Comparison of ENCODE assay signal across 13 cellular contexts in genomic region chr3:171168551-171168950, GRCh38.
A peak's percentile ranks its signal among the peaks of the same experiment; 100 is the strongest.
DNase-seq lines count a peak whose midpoint lies in the region; ATAC-seq, FAIRE-seq and TF ChIP-seq lines count a peak whose summit lies in the region.
"Had no signal": no experiment of that assay in that cellular context is flagged by ENCODE, and none has a peak within 500 bp of the region (broad histone marks: within the 10 kb centered on the region; RNA-seq: fewer than 3 reads in every experiment).

No MANE protein-coding gene starts in this region.

- CTCF ChIA-PET in A549 (lab: Yijun Ruan, JAX), result interaction anchor here (0.7 to 1.9 kb wide), 12 partner anchors 11 to 398 kb away, joined by 3 to 6 read pairs (median 4); no protein-coding TSS in a partner anchor
- CTCF ChIA-PET in CD8-positive, alpha-beta T cell (lab: Charles Lee), result interaction anchor here (0.9 kb wide), 1 partner anchor 398 kb away, joined by 3 read pairs; no protein-coding TSS in a partner anchor
- CTCF ChIA-PET in Panc1 (lab: Charles Lee), result interaction anchor here (0.5 kb wide), 1 partner anchor 80 kb away, joined by 11 read pairs; no protein-coding TSS in a partner anchor

- WGBS in A549 (ENCODE audit: missing lambda C conversion rate), result 74% methylated on average over 4 of the region's 4 CpGs
- WGBS in aorta, 2 donors, result 97 to 99% methylated on average over 4 of the region's 4 CpGs

- no peak overlapping the region for H3K4me3 Mint-ChIP-seq in CD8-positive, alpha-beta T cell

- H3K4me1 ChIP-seq in A549 (peaks cover 27% of the 10 kb centered on the region), Panc1 (ENCODE audit: control insufficient read depth, insufficient read depth, low read length) (no peaks in the 10 kb centered on the region), aorta (ENCODE audit: control insufficient read depth in 1 of 2, insufficient read depth in 2 of 2, low read length in 2 of 2) (no peaks in the 10 kb centered on the region)
- no peaks in the 10 kb centered on the region for H3K4me1 ChIP-seq in CD8-positive, alpha-beta T cell (ENCODE audit: insufficient read depth, low read length)

- intact Hi-C loops in CD8-positive, alpha-beta T cell (cut with DNase I, micrococcal nuclease), result no loop called here
- intact Hi-C loops in Panc1 (cut with micrococcal nuclease; ENCODE audit: unreplicated experiment) (loop anchor here (5.0 kb wide), 1 partner anchor 206 kb away; no protein-coding TSS in a partner anchor), aorta (cut with DNase I) (loop anchor here in 1 of 2 donors (5.0 kb wide), 1 partner anchor 399 kb away; no protein-coding TSS in a partner anchor)

- no TSS peak for BruUV-seq in Panc1 (replicated peaks; lab: Mats Ljungman, UMichigan)

- peaks cover 81% of the 10 kb centered on the region for H3K36me3 Mint-ChIP-seq in CD8-positive, alpha-beta T cell
- H3K36me3 Mint-ChIP-seq: CD14-positive monocyte had no signal

- no peak for DNase-seq in A549 (ENCODE audit: low read depth in 1 of 2, low spot score in 1 of 2)
- DNase-seq in CD8-positive, alpha-beta T cell, result no peak
- DNase-seq in Panc1 (ENCODE audit: low read depth, low spot score), result no peak
- peak; percentile 57 for DNase-seq in kidney tubule cell (ENCODE audit: low spot score)
- DNase-seq in AML-193 (lab: John Stamatoyannopoulos, UW), result no peak
- no peak for DNase-seq in stimulated activated CD8-positive, alpha-beta memory T cell treated with anti-CD3 and anti-CD28 coated beads, Interleukin-4, amount 100 ng/mL, for 48 hours
- no peak for DNase-seq in aorta
- DNase-seq in NCI-H510A (lab: John Stamatoyannopoulos, UW), result no peak
- DNase-seq: KBM-7 had no signal

- ATAC-seq in A549 (no peak), Panc1 (no peak), aorta (ENCODE audit: low FRiP score) (no peak)
- ATAC-seq in CD8-positive, alpha-beta T cell, result no peak
- ATAC-seq: GM12878 had no signal

- H3K27ac Mint-ChIP-seq in CD8-positive, alpha-beta T cell, result peak overlapping the region; percentile 4
- H3K27ac Mint-ChIP-seq: CD14-positive monocyte had no signal

- no peaks in the 10 kb centered on the region for H3K9me3 Mint-ChIP-seq in CD8-positive, alpha-beta T cell
- H3K9me3 Mint-ChIP-seq: CD14-positive monocyte had no signal

- H3K4me3 ChIP-seq in A549 (no peak overlapping the region), Panc1 (ENCODE audit: low read depth in 2 of 2, low read length in 2 of 2) (no peak overlapping the region), aorta (ENCODE audit: low read length in 2 of 2) (no peak overlapping the region)
- no peak overlapping the region for H3K4me3 ChIP-seq in CD8-positive, alpha-beta T cell (ENCODE audit: low read depth, low read length)
- H3K4me3 ChIP-seq: GM12878 had no signal

- H3K27me3 ChIP-seq in CD8-positive, alpha-beta T cell (ENCODE audit: insufficient read depth, low read length), result no peaks in the 10 kb centered on the region
- H3K27me3 ChIP-seq in Panc1 (ENCODE audit: control insufficient read depth, insufficient read depth, low read length), result no peaks in the 10 kb centered on the region
- H3K27me3 ChIP-seq in aorta (ENCODE audit: control insufficient read depth in 1 of 2, insufficient read depth in 2 of 2, low read length in 1 of 2), result no peaks in the 10 kb centered on the region

- in situ Hi-C loops in Panc1 (cut with HindIII; ENCODE audit: low pct_unique_long_range_greater_than_20kb, low sequenced_read_pairs), result no loop called here

- no peak for TF ChIP-seq POLR2A in A549 (IDR thresholded peaks at IDR 0.05; ENCODE audit: low read length)

- H3K27ac ChIP-seq in A549 (peak overlapping the region; percentile 40 to 69; a peak in 4 of 6 replicates), Panc1 (ENCODE audit: low read length) (no peak overlapping the region), aorta (ENCODE audit: low read depth in 1 of 2, low read length in 2 of 2) (no peak overlapping the region)
- no peak overlapping the region for H3K27ac ChIP-seq in CD8-positive, alpha-beta T cell (ENCODE audit: low read depth, low read length)

- peaks cover 6% of the 10 kb centered on the region for H3K36me3 ChIP-seq in CD8-positive, alpha-beta T cell (ENCODE audit: insufficient read depth, low read length)
- H3K36me3 ChIP-seq in Panc1 (ENCODE audit: control insufficient read depth, insufficient read depth, low read length) (no peaks in the 10 kb centered on the region), aorta (ENCODE audit: control insufficient read depth in 1 of 2, insufficient read depth in 2 of 2, low read length in 1 of 2) (no peaks in the 10 kb centered on the region)

- no peak for TF ChIP-seq CTCF in A549 (IDR thresholded peaks at IDR 0.05)
- TF ChIP-seq CTCF in CD8-positive, alpha-beta T cell (IDR thresholded peaks at IDR 0.05), result no peak
- TF ChIP-seq CTCF in Panc1 (IDR thresholded peaks at IDR 0.05), result peak; percentile 14; the same call in 1 of the 2 replicates

- peaks cover 15% of the 10 kb centered on the region for H3K4me1 Mint-ChIP-seq in CD8-positive, alpha-beta T cell (ENCODE audit: low read depth)

- H3K9me3 ChIP-seq in A549 (no peaks in the 10 kb centered on the region), Panc1 (ENCODE audit: control insufficient read depth, insufficient read depth, low read depth, low read length) (no peaks in the 10 kb centered on the region), aorta (ENCODE audit: control insufficient read depth, low read length) (no peaks in the 10 kb centered on the region)
- H3K9me3 ChIP-seq in CD8-positive, alpha-beta T cell (ENCODE audit: low read length), result no peaks in the 10 kb centered on the region

- peak overlapping the region; percentile 61 for H3K4me2 ChIP-seq in A549

- TF ChIP-seq EP300 in A549 (IDR thresholded peaks at IDR 0.05), result no peak

- TF ChIP-seq RAD21 in A549 (conservative IDR thresholded peaks at IDR 0.05 in 1 of 2, IDR thresholded peaks at IDR 0.05 in 1 of 2), result no peak

- POLR2A ChIA-PET in A549 (lab: Yijun Ruan, JAX) (no interaction called here), Panc1 (lab: Charles Lee) (no interaction called here)
- POLR2A ChIA-PET in CD8-positive, alpha-beta T cell (lab: Charles Lee), result no interaction called here

- no peaks in the 10 kb centered on the region for H3K27me3 Mint-ChIP-seq in CD8-positive, alpha-beta T cell (ENCODE audit: low read depth)

- FAIRE-seq in A549 (lab: Jason Lieb, UNC), result no peak
- FAIRE-seq: A204.1, GM12878, GM18507 had no signal

TF ChIP-seq in A549, 52 proteins besides CTCF, POLR2A, EP300 and RAD21 (continues in another document):
- TF ChIP-seq BHLHE40 (IDR thresholded peaks at IDR 0.05; ENCODE audit: low read depth, low read length) (no peak), TFCP2L1 (CRISPR knock-in tag; IDR thresholded peaks at IDR 0.05) (no peak), CBX8 (IDR thresholded peaks at IDR 0.05) (no peak), SREBF2 (IDR thresholded peaks at IDR 0.05) (no peak), ZNF302 (CRISPR knock-in tag; IDR thresholded peaks at IDR 0.05) (no peak), REST (IDR thresholded peaks at IDR 0.05) (no peak), HEYL (CRISPR knock-in tag; IDR thresholded peaks at IDR 0.05) (no peak), JUN (IDR thresholded peaks at IDR 0.05) (no peak), ELK1 (IDR thresholded peaks at IDR 0.05; ENCODE audit: low read depth, low read length) (no peak), HMGXB4 (CRISPR knock-in tag; IDR thresholded peaks at IDR 0.05; ENCODE audit: borderline replicate concordance) (no peak), TP53 (CRISPR knock-in tag; IDR thresholded peaks at IDR 0.05) (no peak)

Comparison
In these comparisons a context has a peak if more than half of its experiments do, and no peak if none do; other contexts are left out.
1. H3K27ac ChIP-seq: peak in A549 (2 of 2); none in CD8-positive, alpha-beta T cell (single experiment), Panc1 (single experiment) and aorta (0 of 2).